In the genomic region with DNA sequence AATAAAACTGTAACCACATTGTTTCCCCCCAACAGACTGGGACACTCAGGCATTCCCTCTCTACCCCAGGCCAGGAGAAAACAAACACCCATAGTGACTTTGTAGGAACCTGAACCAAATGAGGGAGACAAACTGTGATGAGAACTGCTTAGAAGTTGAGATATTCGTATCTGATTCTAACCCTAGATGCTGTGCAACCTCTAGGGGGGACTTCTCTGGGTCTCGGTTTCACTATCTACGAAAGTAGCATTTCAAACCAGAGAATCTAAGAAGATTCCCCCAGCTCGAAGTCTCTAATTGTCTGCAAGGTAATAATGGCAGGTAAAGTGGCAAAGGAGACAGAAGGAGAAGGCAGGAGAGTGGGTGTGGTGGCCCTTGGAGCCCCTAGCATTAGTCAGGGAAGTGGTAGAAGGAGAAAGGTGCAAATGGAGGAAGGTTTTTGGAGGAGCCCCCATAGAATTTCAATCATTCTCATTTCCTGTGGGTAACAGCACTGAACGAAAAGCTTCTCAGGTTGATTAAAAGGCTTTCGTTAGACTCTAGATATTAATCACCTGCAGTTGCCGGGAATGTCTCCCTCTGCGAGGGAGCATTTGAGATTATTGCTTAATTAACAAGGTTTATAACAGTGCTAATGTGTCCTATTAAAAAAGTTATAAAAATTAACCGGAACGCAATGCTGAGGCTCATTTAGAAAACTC, we compare ENCODE assay signal across 1 cellular context.
TF ChIP-seq lines count a peak whose summit lies in the region.

No MANE protein-coding gene starts in this region.

TF ChIP-seq in GM23338, 12 proteins besides CTCF, POLR2A, EP300 and RAD21 (continued from another document):
- TF ChIP-seq, protein P1, sequence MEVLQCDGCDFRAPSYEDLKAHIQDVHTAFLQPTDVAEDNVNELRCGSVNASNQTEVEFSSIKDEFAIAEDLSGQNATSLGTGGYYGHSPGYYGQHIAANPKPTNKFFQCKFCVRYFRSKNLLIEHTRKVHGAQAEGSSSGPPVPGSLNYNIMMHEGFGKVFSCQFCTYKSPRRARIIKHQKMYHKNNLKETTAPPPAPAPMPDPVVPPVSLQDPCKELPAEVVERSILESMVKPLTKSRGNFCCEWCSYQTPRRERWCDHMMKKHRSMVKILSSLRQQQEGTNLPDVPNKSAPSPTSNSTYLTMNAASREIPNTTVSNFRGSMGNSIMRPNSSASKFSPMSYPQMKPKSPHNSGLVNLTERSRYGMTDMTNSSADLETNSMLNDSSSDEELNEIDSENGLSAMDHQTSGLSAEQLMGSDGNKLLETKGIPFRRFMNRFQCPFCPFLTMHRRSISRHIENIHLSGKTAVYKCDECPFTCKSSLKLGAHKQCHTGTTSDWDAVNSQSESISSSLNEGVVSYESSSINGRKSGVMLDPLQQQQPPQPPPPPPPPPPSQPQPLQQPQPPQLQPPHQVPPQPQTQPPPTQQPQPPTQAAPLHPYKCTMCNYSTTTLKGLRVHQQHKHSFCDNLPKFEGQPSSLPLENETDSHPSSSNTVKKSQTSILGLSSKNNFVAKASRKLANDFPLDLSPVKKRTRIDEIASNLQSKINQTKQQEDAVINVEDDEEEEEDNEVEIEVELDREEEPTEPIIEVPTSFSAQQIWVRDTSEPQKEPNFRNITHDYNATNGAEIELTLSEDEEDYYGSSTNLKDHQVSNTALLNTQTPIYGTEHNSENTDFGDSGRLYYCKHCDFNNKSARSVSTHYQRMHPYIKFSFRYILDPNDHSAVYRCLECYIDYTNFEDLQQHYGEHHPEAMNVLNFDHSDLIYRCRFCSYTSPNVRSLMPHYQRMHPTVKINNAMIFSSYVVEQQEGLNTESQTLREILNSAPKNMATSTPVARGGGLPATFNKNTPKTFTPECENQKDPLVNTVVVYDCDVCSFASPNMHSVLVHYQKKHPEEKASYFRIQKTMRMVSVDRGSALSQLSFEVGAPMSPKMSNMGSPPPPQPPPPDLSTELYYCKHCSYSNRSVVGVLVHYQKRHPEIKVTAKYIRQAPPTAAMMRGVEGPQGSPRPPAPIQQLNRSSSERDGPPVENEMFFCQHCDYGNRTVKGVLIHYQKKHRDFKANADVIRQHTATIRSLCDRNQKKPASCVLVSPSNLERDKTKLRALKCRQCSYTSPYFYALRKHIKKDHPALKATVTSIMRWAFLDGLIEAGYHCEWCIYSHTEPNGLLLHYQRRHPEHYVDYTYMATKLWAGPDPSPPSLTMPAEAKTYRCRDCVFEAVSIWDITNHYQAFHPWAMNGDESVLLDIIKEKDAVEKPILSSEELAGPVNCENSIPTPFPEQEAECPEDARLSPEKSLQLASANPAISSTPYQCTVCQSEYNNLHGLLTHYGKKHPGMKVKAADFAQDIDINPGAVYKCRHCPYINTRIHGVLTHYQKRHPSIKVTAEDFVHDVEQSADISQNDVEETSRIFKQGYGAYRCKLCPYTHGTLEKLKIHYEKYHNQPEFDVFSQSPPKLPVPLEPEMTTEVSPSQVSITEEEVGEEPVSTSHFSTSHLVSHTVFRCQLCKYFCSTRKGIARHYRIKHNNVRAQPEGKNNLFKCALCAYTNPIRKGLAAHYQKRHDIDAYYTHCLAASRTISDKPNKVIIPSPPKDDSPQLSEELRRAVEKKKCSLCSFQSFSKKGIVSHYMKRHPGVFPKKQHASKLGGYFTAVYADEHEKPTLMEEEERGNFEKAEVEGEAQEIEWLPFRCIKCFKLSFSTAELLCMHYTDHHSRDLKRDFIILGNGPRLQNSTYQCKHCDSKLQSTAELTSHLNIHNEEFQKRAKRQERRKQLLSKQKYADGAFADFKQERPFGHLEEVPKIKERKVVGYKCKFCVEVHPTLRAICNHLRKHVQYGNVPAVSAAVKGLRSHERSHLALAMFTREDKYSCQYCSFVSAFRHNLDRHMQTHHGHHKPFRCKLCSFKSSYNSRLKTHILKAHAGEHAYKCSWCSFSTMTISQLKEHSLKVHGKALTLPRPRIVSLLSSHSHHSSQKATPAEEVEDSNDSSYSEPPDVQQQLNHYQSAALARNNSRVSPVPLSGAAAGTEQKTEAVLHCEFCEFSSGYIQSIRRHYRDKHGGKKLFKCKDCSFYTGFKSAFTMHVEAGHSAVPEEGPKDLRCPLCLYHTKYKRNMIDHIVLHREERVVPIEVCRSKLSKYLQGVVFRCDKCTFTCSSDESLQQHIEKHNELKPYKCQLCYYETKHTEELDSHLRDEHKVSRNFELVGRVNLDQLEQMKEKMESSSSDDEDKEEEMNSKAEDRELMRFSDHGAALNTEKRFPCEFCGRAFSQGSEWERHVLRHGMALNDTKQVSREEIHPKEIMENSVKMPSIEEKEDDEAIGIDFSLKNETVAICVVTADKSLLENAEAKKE (CRISPR knock-in tag; IDR thresholded peaks at IDR 0.05), result no peak
- TF ChIP-seq POLR2AphosphoS5 (IDR thresholded peaks at IDR 0.05; ENCODE audit: low read depth) (no peak), NANOG (IDR thresholded peaks at IDR 0.05; ENCODE audit: borderline replicate concordance) (no peak), JUNB (IDR thresholded peaks at IDR 0.05; ENCODE audit: unreplicated experiment) (no peak), ZNF114 (CRISPR knock-in tag; IDR thresholded peaks at IDR 0.05) (no peak)
- TF ChIP-seq, protein P2, sequence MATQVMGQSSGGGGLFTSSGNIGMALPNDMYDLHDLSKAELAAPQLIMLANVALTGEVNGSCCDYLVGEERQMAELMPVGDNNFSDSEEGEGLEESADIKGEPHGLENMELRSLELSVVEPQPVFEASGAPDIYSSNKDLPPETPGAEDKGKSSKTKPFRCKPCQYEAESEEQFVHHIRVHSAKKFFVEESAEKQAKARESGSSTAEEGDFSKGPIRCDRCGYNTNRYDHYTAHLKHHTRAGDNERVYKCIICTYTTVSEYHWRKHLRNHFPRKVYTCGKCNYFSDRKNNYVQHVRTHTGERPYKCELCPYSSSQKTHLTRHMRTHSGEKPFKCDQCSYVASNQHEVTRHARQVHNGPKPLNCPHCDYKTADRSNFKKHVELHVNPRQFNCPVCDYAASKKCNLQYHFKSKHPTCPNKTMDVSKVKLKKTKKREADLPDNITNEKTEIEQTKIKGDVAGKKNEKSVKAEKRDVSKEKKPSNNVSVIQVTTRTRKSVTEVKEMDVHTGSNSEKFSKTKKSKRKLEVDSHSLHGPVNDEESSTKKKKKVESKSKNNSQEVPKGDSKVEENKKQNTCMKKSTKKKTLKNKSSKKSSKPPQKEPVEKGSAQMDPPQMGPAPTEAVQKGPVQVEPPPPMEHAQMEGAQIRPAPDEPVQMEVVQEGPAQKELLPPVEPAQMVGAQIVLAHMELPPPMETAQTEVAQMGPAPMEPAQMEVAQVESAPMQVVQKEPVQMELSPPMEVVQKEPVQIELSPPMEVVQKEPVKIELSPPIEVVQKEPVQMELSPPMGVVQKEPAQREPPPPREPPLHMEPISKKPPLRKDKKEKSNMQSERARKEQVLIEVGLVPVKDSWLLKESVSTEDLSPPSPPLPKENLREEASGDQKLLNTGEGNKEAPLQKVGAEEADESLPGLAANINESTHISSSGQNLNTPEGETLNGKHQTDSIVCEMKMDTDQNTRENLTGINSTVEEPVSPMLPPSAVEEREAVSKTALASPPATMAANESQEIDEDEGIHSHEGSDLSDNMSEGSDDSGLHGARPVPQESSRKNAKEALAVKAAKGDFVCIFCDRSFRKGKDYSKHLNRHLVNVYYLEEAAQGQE (IDR thresholded peaks at IDR 0.05; ENCODE audit: unreplicated experiment), result no peak
